Comparison of ENCODE assay signal across 8 cellular contexts in genomic region chr12:57127101-57127709, GRCh38. TPM values are rescaled to one million over a fixed set of nuclear protein-coding genes. Genes with fewer than 3 reads are reported as not detected.
DNase-seq lines count a peak whose midpoint lies in the region; ATAC-seq and TF ChIP-seq lines count a peak whose summit lies in the region.

No MANE protein-coding gene starts in this region.

- H2BK5ac ChIP-seq in IMR-90 (ENCODE audit: low read depth, low read length, poor library complexity, severe bottlenecking), result peak overlapping the region; percentile 56

- peak overlapping the region; percentile 42 for H3K56ac ChIP-seq in IMR-90 (ENCODE audit: extremely low read depth, insufficient read depth, low read length)

- peaks cover 27% of the 10 kb centered on the region for H4K20me1 ChIP-seq in IMR-90 (ENCODE audit: insufficient read depth, low read length)
- H4K20me1 ChIP-seq in mammary epithelial cell (ENCODE audit: insufficient read depth, low read length), result no peaks in the 10 kb centered on the region

- H3K27me3 ChIP-seq in IMR-90 (ENCODE audit: control insufficient read depth, insufficient read depth, low read length) (no peaks in the 10 kb centered on the region), mammary epithelial cell (ENCODE audit: insufficient read depth, low read length) (no peaks in the 10 kb centered on the region)

- H3K4me2 ChIP-seq in IMR-90 (ENCODE audit: low read depth, low read length) (peak overlapping the region; percentile 72), mammary epithelial cell (ENCODE audit: insufficient read depth, low read depth, low read length) (peak overlapping the region; percentile 100)

- POLR2A ChIA-PET in IMR-90 (lab: Charles Lee; ENCODE audit: unreplicated experiment), result interaction anchor here (0.7 to 2.1 kb wide), 4 partner anchors 11 to 45 kb away, joined by 3 to 12 read pairs (median 3); partner anchors contain the start of gene STAT6
- POLR2A ChIA-PET in T-cell (lab: Charles Lee), result interaction anchor here in 1 of 2 donors (0.6 kb wide), 1 partner anchor 12 kb away, joined by 6 read pairs; no protein-coding TSS in a partner anchor

- peak overlapping the region in 1 of 2 donors; percentile 11 for H3K27ac Mint-ChIP-seq in T-cell

- no peaks in the 10 kb centered on the region for H3K9me3 Mint-ChIP-seq in T-cell

- H4K8ac ChIP-seq in IMR-90 (ENCODE audit: low read depth in 2 of 2, low read length in 2 of 2), result peak overlapping the region; percentile 5 to 46; a peak in 2 of 4 replicates

- BruUV-seq in IMR-90 (replicated peaks; lab: Mats Ljungman, UMichigan) (no TSS peak), mammary epithelial cell (replicated peaks; lab: Mats Ljungman, UMichigan) (no TSS peak)

- peak overlapping the region; percentile 97 for H2AFZ ChIP-seq in IMR-90 (replicated peaks; ENCODE audit: low read length, poor library complexity)
- peak overlapping the region; percentile 93 for H2AFZ ChIP-seq in mammary epithelial cell (ENCODE audit: low read depth, low read length)

- H3K27me3 Mint-ChIP-seq in T-cell, result peaks cover 0 to 3% of the 10 kb centered on the region in 2 donors

- H3K23ac ChIP-seq in IMR-90 (ENCODE audit: low read depth, low read length), result 0 out of 2 replicates have a peak overlapping the region, but pooled peaks have one; percentile 19

- H3K4me1 Mint-ChIP-seq in T-cell, result peaks cover 8 to 18% (median 15%) of the 10 kb centered on the region in 3 donors

- H3K79me2 ChIP-seq in mammary epithelial cell (ENCODE audit: insufficient read depth, low read length), result no peaks in the 10 kb centered on the region

- intact Hi-C loops in IMR-90 (cut with micrococcal nuclease), result no loop called here
- intact Hi-C loops in mammary epithelial cell (cut with micrococcal nuclease), result loop anchor here (2.0 kb wide), 1 partner anchor 112 kb away; no protein-coding TSS in a partner anchor

- peak overlapping the region; percentile 26; the same call in 1 of the 2 replicates for H3K18ac ChIP-seq in IMR-90 (ENCODE audit: low read depth, low read length)

- CTCF ChIA-PET in IMR-90 (lab: Yijun Ruan, JAX), result interaction anchor here (0.7 to 1.7 kb wide), 5 partner anchors 15 to 49 kb away, joined by 3 to 7 read pairs (median 3); partner anchors contain the start of gene STAT6
- CTCF ChIA-PET in T-cell (lab: Charles Lee), result interaction anchor here (0.7 to 1.6 kb wide), 6 partner anchors 15 to 116 kb away, joined by 3 to 11 read pairs (median 5); partner anchors contain the start of gene STAT6 (in 1 of the 2)
- CTCF ChIA-PET in mammary epithelial cell (lab: Charles Lee; ENCODE audit: low non-redundant PET), result interaction anchor here (0.7 to 2.5 kb wide), 2 partner anchors 40 to 49 kb away, joined by 4 to 25 read pairs; no protein-coding TSS in a partner anchor

- H2BK120ac ChIP-seq in IMR-90 (ENCODE audit: low read depth, low read length), result peak overlapping the region; percentile 40; the same call in 1 of the 2 replicates

- peaks cover 10% of the 10 kb centered on the region for H3K4me1 ChIP-seq in IMR-90 (ENCODE audit: control insufficient read depth, insufficient read depth, low read length)
- peaks cover 9% of the 10 kb centered on the region for H3K4me1 ChIP-seq in mammary epithelial cell (ENCODE audit: insufficient read depth, low read length)

- H3K9ac ChIP-seq in IMR-90 (ENCODE audit: low read depth, low read length) (peak overlapping the region; percentile 69), mammary epithelial cell (ENCODE audit: insufficient read depth, low read length) (peak overlapping the region; percentile 77)

- no peak overlapping the region; the same call in 1 of the 2 replicates for H2BK20ac ChIP-seq in IMR-90 (ENCODE audit: low read depth, low read length)

- H3K27ac ChIP-seq in IMR-90 (ENCODE audit: insufficient read depth, low read length) (peak overlapping the region; percentile 72), mammary epithelial cell (ENCODE audit: insufficient read depth, low read depth, low read length) (peak overlapping the region; percentile 31)

- dilution Hi-C loops in IMR-90 (cut with HindIII; ENCODE audit: low sequenced_read_pairs, unreplicated experiment) (no loop called here), mammary epithelial cell (cut with HindIII; ENCODE audit: low sequenced_read_pairs) (no loop called here)

- 12% methylated on average over 9 of the region's 26 CpGs; no CpG with 5 or more reads in 1 of the 2 experiments for WGBS in IMR-90 (ENCODE audit: extremely low coverage in 2 of 2, insufficient read length in 1 of 2), 2 experiments
- WGBS in mammary epithelial cell (ENCODE audit: low coverage, missing lambda C conversion rate), result 11% methylated on average over 18 of the region's 26 CpGs

- H3K9me1 ChIP-seq in IMR-90 (ENCODE audit: insufficient read depth, low read length), result peaks cover 6% of the 10 kb centered on the region

- H3K9me3 ChIP-seq in IMR-90 (ENCODE audit: control insufficient read depth, insufficient read depth, low read length), result no peaks in the 10 kb centered on the region; the same call in 1 of the 2 replicates
- H3K9me3 ChIP-seq in mammary epithelial cell (replicated peaks; ENCODE audit: insufficient read depth, low read length), result no peaks in the 10 kb centered on the region

- H4K5ac ChIP-seq in IMR-90 (ENCODE audit: low read depth, low read length), result no peak overlapping the region; the same call in 1 of the 2 replicates

- DNase-seq in EL (peak; percentile 54), IMR-90 (no peak), T-cell (peak in 22 of 34 experiments; percentile 12 to 51 (median 29)), mammary epithelial cell (peak; percentile 70), kidney tubule cell (ENCODE audit: low spot score) (peak; percentile 74)
- DNase-seq in stimulated activated CD4-positive, alpha-beta T cell treated with anti-CD3 and anti-CD28 coated beads, Interleukin-4, amount 100 ng/mL, for 24 hours, result peak; percentile 33

- 0 out of 2 replicates have a peak, but pooled peaks have one; percentile 21 for TF ChIP-seq CTCF in IMR-90 (conservative IDR thresholded peaks at IDR 0.05; ENCODE audit: low read depth, low read length)
- TF ChIP-seq CTCF in mammary epithelial cell (conservative IDR thresholded peaks at IDR 0.05 in 1 of 2, IDR thresholded peaks at IDR 0.05 in 1 of 2; ENCODE audit: extremely low read depth in 1 of 2, insufficient read depth in 1 of 2, low read depth in 1 of 2, low read length in 2 of 2), result peak in 1 of 2 donors; percentile 45

- H3K36me3 ChIP-seq in IMR-90 (ENCODE audit: control insufficient read depth, insufficient read depth, low read length) (peaks cover 10% of the 10 kb centered on the region; the same call in 1 of the 2 replicates), mammary epithelial cell (ENCODE audit: insufficient read depth, low read length) (no peaks in the 10 kb centered on the region)

- TF ChIP-seq RAD21 in IMR-90 (IDR thresholded peaks at IDR 0.05; ENCODE audit: low read length), result 0 out of 2 replicates have a peak, but pooled peaks have one; percentile 5

- TF ChIP-seq POLR2A in IMR-90 (IDR thresholded peaks at IDR 0.05; ENCODE audit: low read depth, low read length), result no peak

- H3K4ac ChIP-seq in IMR-90 (ENCODE audit: low read depth, low read length), result peak overlapping the region; percentile 59

- H4K91ac ChIP-seq in IMR-90 (ENCODE audit: insufficient read depth, low read depth, low read length), result no peak overlapping the region; the same call in 1 of the 2 replicates

- ATAC-seq in IMR-90 (ENCODE audit: low read depth), result no peak
- peak in 1 of 4 experiments; percentile 35 for ATAC-seq in T-cell (replicated peaks in 1 of 4)
- ATAC-seq in HG02571 (IDR thresholded peaks at IDR 0.05; ENCODE audit: unreplicated experiment), result no peak
- no peak for ATAC-seq in HG03571 (IDR thresholded peaks at IDR 0.05; ENCODE audit: unreplicated experiment)

- no peaks in the 10 kb centered on the region for H3K36me3 Mint-ChIP-seq in T-cell

- H3K14ac ChIP-seq in IMR-90 (replicated peaks; ENCODE audit: low read depth, low read length), result peak overlapping the region; percentile 54; the same call in 1 of the 2 replicates

- H3K4me3 ChIP-seq in IMR-90 (ENCODE audit: insufficient read depth, low read depth, low read length) (peak overlapping the region; percentile 90), mammary epithelial cell (replicated peaks in 1 of 3; ENCODE audit: insufficient read depth in 1 of 3, low read depth in 2 of 3, low read length in 3 of 3) (peak overlapping the region; percentile 69 to 84 (median 72))

- peaks cover 7 to 30% of the 10 kb centered on the region in 2 experiments; a peak in 3 of 4 replicates for H3K79me1 ChIP-seq in IMR-90 (ENCODE audit: low read depth in 1 of 2, low read length in 2 of 2)

- no peak overlapping the region; the same call in 2 of the 3 replicates for H2BK15ac ChIP-seq in IMR-90 (ENCODE audit: low read depth, low read length)

- in situ Hi-C loops in IMR-90 (cut with MboI; ENCODE audit: low sequenced_read_pairs) (no loop called here), mammary epithelial cell (cut with MboI; ENCODE audit: low sequenced_read_pairs in 2 of 2) (no loop called here)

- peak overlapping the region; percentile 79 for H2AK5ac ChIP-seq in IMR-90 (ENCODE audit: low read depth, low read length)

- H3K4me3 Mint-ChIP-seq in T-cell, result peak overlapping the region; percentile 85 to 89 (median 88)

- H2AK9ac ChIP-seq in IMR-90 (replicated peaks; ENCODE audit: low read depth, low read length, poor library complexity), result peak overlapping the region; percentile 86

RNA-seq across cellular contexts. Expression of gene LRP1, which starts 1.1 kb away (rescaled TPM):
- total RNA-seq in IMR-90 (2012; rRNA removed) (73.1 and 75.5 TPM in 2 replicates), T-cell (1 to 10 TPM; 5.9 to 8.1 (median 7.7) TPM), mammary epithelial cell (10 to 100 TPM; 33.2 to 57.0 TPM)
- polyA plus RNA-seq in IMR-90 (2012; rRNA removed) (142 and 155 TPM in 2 replicates), mammary epithelial cell (11.3 TPM)
- 119 and 250 TPM in 2 replicates for polyA plus RNA-seq in IMR-90 (2012; cell fraction: cytosol; rRNA removed)
- polyA plus RNA-seq in IMR-90 (2012; cell fraction: nucleus; rRNA removed; ENCODE audit: low replicate concordance), result 252 and 565 TPM in 2 replicates
- polyA minus RNA-seq in mammary epithelial cell, result 75.1 TPM

RNA-seq across cellular contexts. Expression of gene STAT6, which starts 16.0 kb away (rescaled TPM):
- total RNA-seq in IMR-90 (2012; rRNA removed), result 38.9 and 43.4 TPM in 2 replicates
- polyA plus RNA-seq in IMR-90 (2012; rRNA removed), result 88.8 and 96.9 TPM in 2 replicates
- polyA plus RNA-seq in IMR-90 (2012; cell fraction: cytosol; rRNA removed), result 44.8 and 69.4 TPM in 2 replicates
- polyA plus RNA-seq in IMR-90 (2012; cell fraction: nucleus; rRNA removed; ENCODE audit: low replicate concordance), result 334 and 370 TPM in 2 replicates
- total RNA-seq in T-cell, result 100 to 1,000 TPM; 227 to 348 (median 341) TPM
- total RNA-seq in mammary epithelial cell, result 100 to 1,000 TPM in 1 of 2 donors, 10 to 100 TPM in 1; 65.3 to 150 TPM
- polyA plus RNA-seq in mammary epithelial cell, result 170 TPM
- 136 TPM for polyA minus RNA-seq in mammary epithelial cell

RNA-seq across cellular contexts. Expression of gene LRP1-AS, which starts 20.2 kb away (rescaled TPM):
- total RNA-seq in IMR-90 (2012; rRNA removed) (not detected in 2 replicates), T-cell (not detected), mammary epithelial cell (not detected)
- polyA plus RNA-seq in IMR-90 (2012; rRNA removed) (not detected in 2 replicates), mammary epithelial cell (not detected)
- not detected in 2 replicates for polyA plus RNA-seq in IMR-90 (2012; cell fraction: cytosol; rRNA removed)
- not detected in 2 replicates for polyA plus RNA-seq in IMR-90 (2012; cell fraction: nucleus; rRNA removed; ENCODE audit: low replicate concordance)
- polyA minus RNA-seq in mammary epithelial cell, result not detected

RNA-seq across cellular contexts. Expression of gene NAB2, which starts 38.3 kb away (rescaled TPM):
- total RNA-seq in IMR-90 (2012; rRNA removed), result 68.3 and 68.8 TPM in 2 replicates
- polyA plus RNA-seq in IMR-90 (2012; rRNA removed), result 65.1 and 65.2 TPM in 2 replicates
- 52.2 and 62.3 TPM in 2 replicates for polyA plus RNA-seq in IMR-90 (2012; cell fraction: cytosol; rRNA removed)
- 73.8 and 87.3 TPM in 2 replicates for polyA plus RNA-seq in IMR-90 (2012; cell fraction: nucleus; rRNA removed; ENCODE audit: low replicate concordance)
- 10 to 100 TPM in 3 of 5 donors, 1 to 10 TPM in 2; 4.2 to 21.6 (median 16.9) TPM for total RNA-seq in T-cell
- 10 to 100 TPM; 33.8 to 35.3 TPM for total RNA-seq in mammary epithelial cell
- 28.4 TPM for polyA plus RNA-seq in mammary epithelial cell
- polyA minus RNA-seq in mammary epithelial cell, result 66.6 TPM

RNA-seq across cellular contexts. Expression of gene NEMP1, which starts 48.6 kb away (rescaled TPM):
- total RNA-seq in IMR-90 (2012; rRNA removed) (10.9 and 14.7 TPM in 2 replicates), T-cell (10 to 100 TPM; 10.7 to 26.1 (median 19.9) TPM), mammary epithelial cell (10 to 100 TPM in 1 of 2 donors, 1 to 10 TPM in 1; 7.3 to 31.0 TPM)
- polyA plus RNA-seq in IMR-90 (2012; rRNA removed) (7.2 and 8.9 TPM in 2 replicates), mammary epithelial cell (11.4 TPM)
- 1.2 and 2.3 TPM in 2 replicates for polyA plus RNA-seq in IMR-90 (2012; cell fraction: cytosol; rRNA removed)
- polyA plus RNA-seq in IMR-90 (2012; cell fraction: nucleus; rRNA removed; ENCODE audit: low replicate concordance), result 3.6 and 28.5 TPM in 2 replicates
- polyA minus RNA-seq in mammary epithelial cell, result 22.2 TPM
